In the genomic region with DNA sequence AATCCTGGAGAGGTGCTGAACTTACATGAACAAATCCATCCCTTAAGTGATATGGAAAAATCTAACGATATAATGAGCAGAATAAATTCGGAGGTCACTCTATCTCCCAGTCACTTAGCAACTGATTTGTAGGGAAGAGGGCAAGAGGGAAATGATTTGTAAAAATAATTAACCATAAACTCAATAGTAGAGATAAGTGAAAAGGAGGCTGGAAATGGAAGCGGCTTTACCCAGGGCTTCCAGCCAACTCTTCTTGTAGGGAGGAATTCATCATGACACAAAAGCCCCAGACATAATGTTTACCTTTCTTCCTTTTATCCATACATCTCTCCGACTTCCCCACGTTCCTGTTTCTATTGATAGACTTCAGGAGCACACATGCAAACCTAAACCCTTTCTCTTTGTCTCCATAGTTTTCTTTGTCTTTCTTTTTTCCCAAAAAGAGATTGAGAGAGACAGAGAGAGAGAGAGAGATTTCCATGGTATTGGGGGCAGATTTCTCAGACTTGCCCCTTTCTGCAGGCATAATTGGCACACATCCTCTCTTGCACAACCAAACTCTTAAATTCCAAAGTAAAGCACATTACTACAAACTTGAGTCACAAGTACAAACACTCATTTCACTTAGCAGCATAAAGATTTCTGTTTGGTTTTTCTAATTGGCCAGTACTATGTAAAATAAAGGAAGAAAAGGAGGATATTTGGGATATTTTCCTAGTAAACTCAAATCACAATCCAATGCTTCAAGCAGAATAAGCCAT, we compare ENCODE assay signal across 15 cellular contexts.
DNase-seq lines count a peak whose midpoint lies in the region; ATAC-seq and TF ChIP-seq lines count a peak whose summit lies in the region.
"Had no signal": no experiment of that assay in that cellular context is flagged by ENCODE, and none has a peak within 500 bp of the region (broad histone marks: within the 10 kb centered on the region; RNA-seq: fewer than 3 reads in every experiment).

No MANE protein-coding gene starts in this region.

- no peak for ATAC-seq in T-cell (replicated peaks in 1 of 4)
- ATAC-seq: activated naive CD8-positive, alpha-beta T cell treated with anti-CD3 and anti-CD28 coated beads, Interleukin-2, amount 50 U/mL, for 24 hours had no signal

- no peak overlapping the region for H3K9ac ChIP-seq in SK-N-MC (ENCODE audit: insufficient read length)
- H3K9ac ChIP-seq: KMS-11 had no signal

- H3K27me3 Mint-ChIP-seq in T-cell = no peaks in the 10 kb centered on the region
- H3K27me3 Mint-ChIP-seq: activated naive CD8-positive, alpha-beta T cell treated with anti-CD3 and anti-CD28 coated beads, Interleukin-2, amount 50 U/mL, for 24 hours had no signal

- DNase-seq in NCI-H2081 (lab: John Stamatoyannopoulos, UW) = peak; percentile 2 to 41
- no peak for DNase-seq in NCI-H2081 treated with DMSO at 0.1 percent for 48 hours (lab: John Stamatoyannopoulos, UW)
- peak; percentile 26 for DNase-seq in SK-N-MC (ENCODE audit: low read depth, low spot score)
- peak; percentile 58 for DNase-seq in fibroblast of the aortic adventitia (ENCODE audit: low read depth)
- DNase-seq in renal cortical epithelial cell (ENCODE audit: low read depth) = peak; percentile 48
- no peak for DNase-seq in mesenteric fat pad (ENCODE audit: low spot score)
- no peak for DNase-seq in globus pallidus (ENCODE audit: low spot score)
- no peak for DNase-seq in T-cell
- DNase-seq: 8988T; activated naive CD8-positive, alpha-beta T cell treated with anti-CD3 and anti-CD28 coated beads, Interleukin-2, amount 50 U/mL, for 24 hours; glutamatergic neuron; NCI-H524 treated with DMSO at 0.1 percent for 48 hours; RPMI8226 had no signal

- no peaks in the 10 kb centered on the region for H3K36me3 ChIP-seq in SK-N-MC (ENCODE audit: insufficient read depth, low read length)

- no peak overlapping the region for H3K27ac Mint-ChIP-seq in T-cell
- H3K27ac Mint-ChIP-seq: activated naive CD8-positive, alpha-beta T cell treated with anti-CD3 and anti-CD28 coated beads, Interleukin-2, amount 50 U/mL, for 24 hours had no signal

- H3K4me3 ChIP-seq in SK-N-MC (no peak overlapping the region), fibroblast of the aortic adventitia (ENCODE audit: low read depth, low read length) (no peak overlapping the region)

- H3K4me3 Mint-ChIP-seq in T-cell = no peak overlapping the region
- H3K4me3 Mint-ChIP-seq: activated naive CD8-positive, alpha-beta T cell treated with anti-CD3 and anti-CD28 coated beads, Interleukin-2, amount 50 U/mL, for 24 hours had no signal

- POLR2A ChIA-PET in T-cell (lab: Charles Lee) = no interaction called here

- H3K27ac ChIP-seq in SK-N-MC = 0 out of 2 replicates have a peak overlapping the region, but pooled peaks have one; percentile 8
- H3K27ac ChIP-seq: KMS-11, VCaP had no signal

- H3K9me3 Mint-ChIP-seq in T-cell = peaks cover 3 to 11% (median 5%) of the 10 kb centered on the region in 3 donors

- TF ChIP-seq CTCF in fibroblast of the aortic adventitia (IDR thresholded peaks at IDR 0.05; ENCODE audit: insufficient read depth, low read length) = no peak

- no peaks in the 10 kb centered on the region for H3K4me1 Mint-ChIP-seq in T-cell
- H3K4me1 Mint-ChIP-seq: activated naive CD8-positive, alpha-beta T cell treated with anti-CD3 and anti-CD28 coated beads, Interleukin-2, amount 50 U/mL, for 24 hours had no signal

- H3K9me3 ChIP-seq in SK-N-MC (ENCODE audit: low read depth, low read length) = no peaks in the 10 kb centered on the region; the same call in 1 of the 2 replicates

- no peaks in the 10 kb centered on the region for H3K36me3 Mint-ChIP-seq in T-cell

- CTCF ChIA-PET in T-cell (lab: Charles Lee) = no interaction called here

Comparison
In these comparisons a context has a peak if more than half of its experiments do, and no peak if none do; other contexts are left out.
1. DNase-seq: peak in NCI-H2081 (2 of 2), SK-N-MC (single experiment), fibroblast of the aortic adventitia (single experiment) and renal cortical epithelial cell (single experiment); none in NCI-H2081 treated with DMSO at 0.1 percent for 48 hours (single experiment), mesenteric fat pad (single experiment), globus pallidus (single experiment) and T-cell (0 of 34).